Comparison of ENCODE assay signal across 1 cellular context in the genomic region with DNA sequence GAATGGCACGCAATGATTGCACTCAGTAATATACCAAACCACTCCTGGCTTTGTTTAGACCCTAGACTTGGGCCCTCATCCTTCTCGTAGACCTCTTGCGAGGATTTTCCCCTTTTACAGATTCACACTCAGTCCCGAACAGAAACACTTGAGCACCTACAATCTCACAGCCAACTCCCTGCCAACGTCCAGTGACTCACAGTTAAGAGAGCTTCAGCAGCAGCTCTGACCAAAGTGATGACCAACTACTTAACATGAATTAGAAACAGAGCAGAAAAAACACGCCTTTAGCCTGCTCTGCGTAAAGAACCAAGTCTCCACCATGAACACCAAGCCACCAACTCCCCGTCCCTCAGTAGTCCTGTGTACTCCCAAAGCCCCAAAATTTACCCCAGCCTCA.
TF ChIP-seq lines count a peak whose summit lies in the region.

No MANE protein-coding gene starts in this region.

TF ChIP-seq in H1, 55 proteins besides CTCF, POLR2A, EP300 and RAD21:
- TF ChIP-seq SIX5 (IDR thresholded peaks at IDR 0.05; ENCODE audit: low read depth, low read length): no peak
- TF ChIP-seq KDM5A (IDR thresholded peaks at IDR 0.05; ENCODE audit: low read length): no peak
- TF ChIP-seq TAF7 (optimal IDR thresholded peaks at IDR 0.05; ENCODE audit: borderline replicate concordance, low read depth, low read length): no peak
- no peak for TF ChIP-seq SIN3A (conservative IDR thresholded peaks at IDR 0.05 in 1 of 2, IDR thresholded peaks at IDR 0.05 in 1 of 2; ENCODE audit: low read depth in 1 of 2, low read length in 2 of 2)
- no peak for TF ChIP-seq HDAC6 (IDR thresholded peaks at IDR 0.05; ENCODE audit: low read depth, low read length)
- no peak for TF ChIP-seq CTBP2 (IDR thresholded peaks at IDR 0.05; ENCODE audit: borderline replicate concordance, insufficient read depth, insufficient read length, low read length)
- TF ChIP-seq, protein P1, sequence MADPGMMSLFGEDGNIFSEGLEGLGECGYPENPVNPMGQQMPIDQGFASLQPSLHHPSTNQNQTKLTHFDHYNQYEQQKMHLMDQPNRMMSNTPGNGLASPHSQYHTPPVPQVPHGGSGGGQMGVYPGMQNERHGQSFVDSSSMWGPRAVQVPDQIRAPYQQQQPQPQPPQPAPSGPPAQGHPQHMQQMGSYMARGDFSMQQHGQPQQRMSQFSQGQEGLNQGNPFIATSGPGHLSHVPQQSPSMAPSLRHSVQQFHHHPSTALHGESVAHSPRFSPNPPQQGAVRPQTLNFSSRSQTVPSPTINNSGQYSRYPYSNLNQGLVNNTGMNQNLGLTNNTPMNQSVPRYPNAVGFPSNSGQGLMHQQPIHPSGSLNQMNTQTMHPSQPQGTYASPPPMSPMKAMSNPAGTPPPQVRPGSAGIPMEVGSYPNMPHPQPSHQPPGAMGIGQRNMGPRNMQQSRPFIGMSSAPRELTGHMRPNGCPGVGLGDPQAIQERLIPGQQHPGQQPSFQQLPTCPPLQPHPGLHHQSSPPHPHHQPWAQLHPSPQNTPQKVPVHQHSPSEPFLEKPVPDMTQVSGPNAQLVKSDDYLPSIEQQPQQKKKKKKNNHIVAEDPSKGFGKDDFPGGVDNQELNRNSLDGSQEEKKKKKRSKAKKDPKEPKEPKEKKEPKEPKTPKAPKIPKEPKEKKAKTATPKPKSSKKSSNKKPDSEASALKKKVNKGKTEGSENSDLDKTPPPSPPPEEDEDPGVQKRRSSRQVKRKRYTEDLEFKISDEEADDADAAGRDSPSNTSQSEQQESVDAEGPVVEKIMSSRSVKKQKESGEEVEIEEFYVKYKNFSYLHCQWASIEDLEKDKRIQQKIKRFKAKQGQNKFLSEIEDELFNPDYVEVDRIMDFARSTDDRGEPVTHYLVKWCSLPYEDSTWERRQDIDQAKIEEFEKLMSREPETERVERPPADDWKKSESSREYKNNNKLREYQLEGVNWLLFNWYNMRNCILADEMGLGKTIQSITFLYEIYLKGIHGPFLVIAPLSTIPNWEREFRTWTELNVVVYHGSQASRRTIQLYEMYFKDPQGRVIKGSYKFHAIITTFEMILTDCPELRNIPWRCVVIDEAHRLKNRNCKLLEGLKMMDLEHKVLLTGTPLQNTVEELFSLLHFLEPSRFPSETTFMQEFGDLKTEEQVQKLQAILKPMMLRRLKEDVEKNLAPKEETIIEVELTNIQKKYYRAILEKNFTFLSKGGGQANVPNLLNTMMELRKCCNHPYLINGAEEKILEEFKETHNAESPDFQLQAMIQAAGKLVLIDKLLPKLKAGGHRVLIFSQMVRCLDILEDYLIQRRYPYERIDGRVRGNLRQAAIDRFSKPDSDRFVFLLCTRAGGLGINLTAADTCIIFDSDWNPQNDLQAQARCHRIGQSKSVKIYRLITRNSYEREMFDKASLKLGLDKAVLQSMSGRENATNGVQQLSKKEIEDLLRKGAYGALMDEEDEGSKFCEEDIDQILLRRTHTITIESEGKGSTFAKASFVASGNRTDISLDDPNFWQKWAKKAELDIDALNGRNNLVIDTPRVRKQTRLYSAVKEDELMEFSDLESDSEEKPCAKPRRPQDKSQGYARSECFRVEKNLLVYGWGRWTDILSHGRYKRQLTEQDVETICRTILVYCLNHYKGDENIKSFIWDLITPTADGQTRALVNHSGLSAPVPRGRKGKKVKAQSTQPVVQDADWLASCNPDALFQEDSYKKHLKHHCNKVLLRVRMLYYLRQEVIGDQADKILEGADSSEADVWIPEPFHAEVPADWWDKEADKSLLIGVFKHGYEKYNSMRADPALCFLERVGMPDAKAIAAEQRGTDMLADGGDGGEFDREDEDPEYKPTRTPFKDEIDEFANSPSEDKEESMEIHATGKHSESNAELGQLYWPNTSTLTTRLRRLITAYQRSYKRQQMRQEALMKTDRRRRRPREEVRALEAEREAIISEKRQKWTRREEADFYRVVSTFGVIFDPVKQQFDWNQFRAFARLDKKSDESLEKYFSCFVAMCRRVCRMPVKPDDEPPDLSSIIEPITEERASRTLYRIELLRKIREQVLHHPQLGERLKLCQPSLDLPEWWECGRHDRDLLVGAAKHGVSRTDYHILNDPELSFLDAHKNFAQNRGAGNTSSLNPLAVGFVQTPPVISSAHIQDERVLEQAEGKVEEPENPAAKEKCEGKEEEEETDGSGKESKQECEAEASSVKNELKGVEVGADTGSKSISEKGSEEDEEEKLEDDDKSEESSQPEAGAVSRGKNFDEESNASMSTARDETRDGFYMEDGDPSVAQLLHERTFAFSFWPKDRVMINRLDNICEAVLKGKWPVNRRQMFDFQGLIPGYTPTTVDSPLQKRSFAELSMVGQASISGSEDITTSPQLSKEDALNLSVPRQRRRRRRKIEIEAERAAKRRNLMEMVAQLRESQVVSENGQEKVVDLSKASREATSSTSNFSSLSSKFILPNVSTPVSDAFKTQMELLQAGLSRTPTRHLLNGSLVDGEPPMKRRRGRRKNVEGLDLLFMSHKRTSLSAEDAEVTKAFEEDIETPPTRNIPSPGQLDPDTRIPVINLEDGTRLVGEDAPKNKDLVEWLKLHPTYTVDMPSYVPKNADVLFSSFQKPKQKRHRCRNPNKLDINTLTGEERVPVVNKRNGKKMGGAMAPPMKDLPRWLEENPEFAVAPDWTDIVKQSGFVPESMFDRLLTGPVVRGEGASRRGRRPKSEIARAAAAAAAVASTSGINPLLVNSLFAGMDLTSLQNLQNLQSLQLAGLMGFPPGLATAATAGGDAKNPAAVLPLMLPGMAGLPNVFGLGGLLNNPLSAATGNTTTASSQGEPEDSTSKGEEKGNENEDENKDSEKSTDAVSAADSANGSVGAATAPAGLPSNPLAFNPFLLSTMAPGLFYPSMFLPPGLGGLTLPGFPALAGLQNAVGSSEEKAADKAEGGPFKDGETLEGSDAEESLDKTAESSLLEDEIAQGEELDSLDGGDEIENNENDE (IDR thresholded peaks at IDR 0.05; ENCODE audit: insufficient replicate concordance, low read length): no peak
- no peak for TF ChIP-seq SP2 (IDR thresholded peaks at IDR 0.05; ENCODE audit: low read length)
